21 cellular contexts compared by ENCODE assay signal in the genomic region with DNA sequence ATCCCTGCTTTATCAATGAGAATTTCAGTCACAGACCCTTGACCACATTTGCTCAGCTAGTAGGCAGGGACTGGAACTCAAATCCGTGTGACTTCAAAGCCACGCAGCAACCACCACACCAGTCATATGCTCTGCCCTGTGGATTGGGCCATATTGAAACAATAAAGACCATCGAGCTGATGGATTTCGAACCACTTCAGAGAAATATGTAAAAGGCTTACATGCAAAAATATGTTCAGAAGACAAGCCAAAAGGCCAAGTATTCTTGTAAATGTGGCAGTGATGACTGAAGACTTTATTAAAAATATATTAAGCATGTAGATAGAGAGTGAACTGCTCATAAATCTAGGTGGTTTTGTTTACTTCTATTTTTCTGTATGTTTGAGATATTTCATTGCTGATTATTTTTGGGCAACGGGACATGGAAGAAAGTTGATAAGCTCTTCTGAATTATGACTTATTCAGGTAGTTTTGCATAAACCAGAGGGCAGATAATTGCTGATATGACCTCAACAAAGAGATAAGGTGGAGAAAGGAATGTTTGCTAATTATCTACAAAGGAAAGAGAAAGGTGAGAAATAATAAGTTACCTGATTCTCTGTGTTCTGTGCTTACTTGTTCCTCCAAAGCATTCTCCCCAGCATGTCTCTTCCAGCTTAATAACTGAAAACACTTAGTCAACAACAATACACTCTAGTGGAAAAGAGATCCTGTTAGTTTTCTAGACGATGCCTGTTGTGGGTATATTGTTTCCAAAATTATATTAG.
DNase-seq lines count a peak whose midpoint lies in the region; ATAC-seq, FAIRE-seq and TF ChIP-seq lines count a peak whose summit lies in the region.
"Had no signal": no experiment of that assay in that cellular context is flagged by ENCODE, and none has a peak within 500 bp of the region (broad histone marks: within the 10 kb centered on the region; RNA-seq: fewer than 3 reads in every experiment).

No MANE protein-coding gene starts in this region.

- no peaks in the 10 kb centered on the region for H3K27me3 Mint-ChIP-seq in memory B cell
- H3K27me3 Mint-ChIP-seq in activated T-helper 17 cell treated with anti-CD3 and anti-CD28 coated beads, Interleukin-2, amount 50 U/mL, for 72 hours = no peaks in the 10 kb centered on the region
- H3K27me3 Mint-ChIP-seq: CD4-positive, CD25-positive, alpha-beta regulatory T cell had no signal

- peaks cover 2% of the 10 kb centered on the region; the same call in 1 of the 2 replicates for H3K9me3 ChIP-seq in Panc1 (ENCODE audit: control insufficient read depth, insufficient read depth, low read depth, low read length)
- H3K9me3 ChIP-seq: A549 had no signal

- ATAC-seq in Panc1 (no peak), memory B cell (ENCODE audit: low read depth) (no peak), GM18505 (IDR thresholded peaks at IDR 0.05; ENCODE audit: unreplicated experiment) (no peak)
- no peak for ATAC-seq in activated T-helper 17 cell treated with anti-CD3 and anti-CD28 coated beads, Interleukin-2, amount 50 U/mL, for 72 hours (replicated peaks)
- ATAC-seq: A549 had no signal

- no peak overlapping the region for H3K4me3 ChIP-seq in Panc1 (ENCODE audit: low read depth in 2 of 2, low read length in 2 of 2)
- no peak overlapping the region for H3K4me3 ChIP-seq in bronchial epithelial cell (ENCODE audit: low read depth, low read length)
- H3K4me3 ChIP-seq: A549, GM23248 had no signal

- H3K36me3 ChIP-seq in Panc1 (ENCODE audit: control insufficient read depth, insufficient read depth, low read length) (no peaks in the 10 kb centered on the region; the same call in 1 of the 2 replicates), bronchial epithelial cell (ENCODE audit: control insufficient read depth, insufficient read depth, low read length) (no peaks in the 10 kb centered on the region)

- BruUV-seq in Panc1 (replicated peaks; lab: Mats Ljungman, UMichigan) = no TSS peak

- H3K4me1 Mint-ChIP-seq in memory B cell = peaks cover 20% of the 10 kb centered on the region
- H3K4me1 Mint-ChIP-seq in activated T-helper 17 cell treated with anti-CD3 and anti-CD28 coated beads, Interleukin-2, amount 50 U/mL, for 72 hours = peaks cover 17% of the 10 kb centered on the region

- no peaks in the 10 kb centered on the region for H3K36me3 Mint-ChIP-seq in memory B cell
- H3K36me3 Mint-ChIP-seq in activated T-helper 17 cell treated with anti-CD3 and anti-CD28 coated beads, Interleukin-2, amount 50 U/mL, for 72 hours (ENCODE audit: low read depth) = no peaks in the 10 kb centered on the region
- H3K36me3 Mint-ChIP-seq: CD4-positive, CD25-positive, alpha-beta regulatory T cell; CD8-positive, alpha-beta memory T cell had no signal

- H3K27ac Mint-ChIP-seq in memory B cell = peak overlapping the region; percentile 99
- H3K27ac Mint-ChIP-seq in activated T-helper 17 cell treated with anti-CD3 and anti-CD28 coated beads, Interleukin-2, amount 50 U/mL, for 72 hours = no peak overlapping the region
- H3K27ac Mint-ChIP-seq: CD4-positive, CD25-positive, alpha-beta regulatory T cell had no signal

- TF ChIP-seq CTCF in C4-2B (conservative IDR thresholded peaks at IDR 0.05) = no peak
- TF ChIP-seq CTCF in Panc1 (IDR thresholded peaks at IDR 0.05) = no peak
- TF ChIP-seq CTCF in bronchial epithelial cell (IDR thresholded peaks at IDR 0.05; ENCODE audit: insufficient read depth, low read length, severe bottlenecking) = no peak

- H3K27me3 ChIP-seq in Panc1 (ENCODE audit: control insufficient read depth, insufficient read depth, low read length) (no peaks in the 10 kb centered on the region), bronchial epithelial cell (ENCODE audit: control insufficient read depth, insufficient read depth, low read length) (no peaks in the 10 kb centered on the region)

- H3K27ac ChIP-seq in C4-2B (peak overlapping the region; percentile 53; the same call in 1 of the 2 replicates), Panc1 (ENCODE audit: low read length) (peak overlapping the region; percentile 100)

- H3K9me3 Mint-ChIP-seq in memory B cell = no peaks in the 10 kb centered on the region
- H3K9me3 Mint-ChIP-seq in activated T-helper 17 cell treated with anti-CD3 and anti-CD28 coated beads, Interleukin-2, amount 50 U/mL, for 72 hours = no peaks in the 10 kb centered on the region
- H3K9me3 Mint-ChIP-seq: CD8-positive, alpha-beta memory T cell had no signal

- no peak overlapping the region for H3K4me3 Mint-ChIP-seq in memory B cell
- no peak overlapping the region for H3K4me3 Mint-ChIP-seq in activated T-helper 17 cell treated with anti-CD3 and anti-CD28 coated beads, Interleukin-2, amount 50 U/mL, for 72 hours
- H3K4me3 Mint-ChIP-seq: CD4-positive, CD25-positive, alpha-beta regulatory T cell; CD8-positive, alpha-beta memory T cell had no signal

- FAIRE-seq in bronchial epithelial cell (lab: Jason Lieb, UNC) (peak; percentile 13), frontal cortex (lab: Jason Lieb, UNC) (no peak)
- FAIRE-seq: A549, G401.6, GM19239, H1 had no signal

- DNase-seq in Panc1 (ENCODE audit: low read depth, low spot score) = no peak
- no peak for DNase-seq in bronchial epithelial cell (ENCODE audit: low read depth)
- DNase-seq in memory B cell (ENCODE audit: low spot score in 2 of 2) = no peak
- DNase-seq in frontal cortex (ENCODE audit: low spot score in 2 of 2) = no peak
- DNase-seq in OCI-M2 (lab: John Stamatoyannopoulos, UW; ENCODE audit: unreplicated experiment) = no peak
- DNase-seq: 8988T; ACHN; C1 segment of cervical spinal cord; CD4-positive, CD25-positive, alpha-beta regulatory T cell; CD8-positive, alpha-beta memory T cell; DND-41; GM23248; H7; HCEC 1CT had no signal

- in situ Hi-C loops in Panc1 (cut with HindIII; ENCODE audit: low pct_unique_long_range_greater_than_20kb, low sequenced_read_pairs) = no loop called here

- H3K4me1 ChIP-seq in Panc1 (ENCODE audit: control insufficient read depth, insufficient read depth, low read length) = peaks cover 67% of the 10 kb centered on the region

- CTCF ChIA-PET in Panc1 (lab: Charles Lee) = no interaction called here

- POLR2A ChIA-PET in Panc1 (lab: Charles Lee) = interaction anchor here (0.7 kb wide), 1 partner anchor 15 kb away, joined by 3 read pairs; no protein-coding TSS in a partner anchor

- intact Hi-C loops in Panc1 (cut with micrococcal nuclease; ENCODE audit: unreplicated experiment) = no loop called here

- no peak for TF ChIP-seq POLR2A in GM18505 (IDR thresholded peaks at IDR 0.05; ENCODE audit: borderline replicate concordance, extremely low read depth, insufficient read depth, insufficient read length)
